ENCODE assay signal across 27 cellular contexts in genomic region chr10:80690434-80690833, GRCh38.
"Had no signal": no experiment of that assay in that cellular context is flagged by ENCODE, and none has a peak within 500 bp of the region (broad histone marks: within the 10 kb centered on the region; RNA-seq: fewer than 3 reads in every experiment).

No MANE protein-coding gene starts in this region.

- FAIRE-seq: colon, endothelial cell of umbilical vein, islet of Langerhans, keratinocyte had no signal

- H3K27me3 ChIP-seq: gastrocnemius medialis had no signal

- DNase-seq: dermis blood vessel endothelial cell; dorsolateral prefrontal cortex; effector CD4-positive, alpha-beta T cell; effector memory CD4-positive, alpha-beta T cell; erythroblast; foreskin melanocyte; gastrocnemius medialis; glutamatergic neuron; head of caudate nucleus; heart right ventricle; hippocampal formation; left cardiac atrium; left lung; left ventricle myocardium superior; lower lobe of right lung; mesenchymal stem cell; mucosa of descending colon; naive B cell; naive thymus-derived CD8-positive, alpha-beta T cell had no signal

- H3K36me3 Mint-ChIP-seq: mesothelial cell of epicardium; naive B cell; naive thymus-derived CD8-positive, alpha-beta T cell had no signal

- H3K9me3 ChIP-seq: esophagus muscularis mucosa, gastrocnemius medialis, heart right ventricle, left lung, lower lobe of right lung, mucosa of descending colon had no signal

- H3K4me1 Mint-ChIP-seq: mesothelial cell of epicardium; naive B cell; naive thymus-derived CD8-positive, alpha-beta T cell had no signal

- H3K4me1 ChIP-seq: esophagus muscularis mucosa, gastrocnemius medialis, heart right ventricle, left lung, lower lobe of right lung had no signal

- ATAC-seq: gastrocnemius medialis; heart right ventricle; left cardiac atrium; left lung; left ventricle myocardium superior; lower lobe of right lung; mucosa of descending colon; naive thymus-derived CD8-positive, alpha-beta T cell had no signal

- H3K27ac ChIP-seq: coronary artery, dorsolateral prefrontal cortex, epithelial cell of prostate, esophagus muscularis mucosa, gastrocnemius medialis, heart right ventricle, left lung, lower lobe of right lung had no signal

- H3K4me3 Mint-ChIP-seq: mesothelial cell of epicardium; naive B cell; naive thymus-derived CD8-positive, alpha-beta T cell had no signal

- H3K27ac Mint-ChIP-seq: mesothelial cell of epicardium; naive B cell; naive thymus-derived CD8-positive, alpha-beta T cell had no signal

- H3K36me3 ChIP-seq: esophagus muscularis mucosa, gastrocnemius medialis, heart right ventricle, left lung, lower lobe of right lung had no signal

- H3K4me3 ChIP-seq: coronary artery, dorsolateral prefrontal cortex, esophagus muscularis mucosa, gastrocnemius medialis, heart right ventricle, left lung, lower lobe of right lung, mucosa of descending colon had no signal

- H3K9me3 Mint-ChIP-seq: mesothelial cell of epicardium; naive B cell; naive thymus-derived CD8-positive, alpha-beta T cell had no signal
